In the genomic region with DNA sequence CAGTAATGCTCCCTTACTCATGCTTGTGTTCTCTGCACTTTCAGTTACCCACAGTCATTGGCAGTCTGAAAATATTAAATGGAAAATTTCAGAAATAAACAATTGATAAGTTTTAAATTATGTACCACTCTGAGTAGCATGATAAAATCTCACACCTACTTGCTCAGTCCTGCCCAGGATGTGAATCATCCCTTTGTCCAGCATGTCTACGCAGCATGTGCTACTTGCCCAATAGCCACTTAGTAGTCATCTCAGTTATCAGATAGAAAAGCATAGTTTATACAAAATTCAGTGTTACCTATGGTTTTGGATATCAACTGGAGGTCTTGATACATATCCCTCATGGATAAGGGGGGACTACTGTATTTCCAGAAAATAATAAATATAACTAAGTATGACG, we compare ENCODE assay signal across 23 cellular contexts.
A peak's percentile ranks its signal among the peaks of the same experiment; 100 is the strongest.
DNase-seq lines count a peak whose midpoint lies in the region; ATAC-seq and TF ChIP-seq lines count a peak whose summit lies in the region.
"Had no signal": no experiment of that assay in that cellular context is flagged by ENCODE, and none has a peak within 500 bp of the region (broad histone marks: within the 10 kb centered on the region; RNA-seq: fewer than 3 reads in every experiment).

No MANE protein-coding gene starts in this region.

- no peak for ATAC-seq in stimulated activated naive CD8-positive, alpha-beta T cell treated with anti-CD3 and anti-CD28 coated beads, Interleukin-15, Interleukin-2, amounts not matched to agents 100 U/mL and 50 U/mL, for 24 hours
- no peak for ATAC-seq in GM18520 (IDR thresholded peaks at IDR 0.05; ENCODE audit: unreplicated experiment)

- no peak for TF ChIP-seq CTCF in MCF 10A (IDR thresholded peaks at IDR 0.05; ENCODE audit: unreplicated experiment)
- no peak for TF ChIP-seq CTCF in breast epithelium (IDR thresholded peaks at IDR 0.05)
- TF ChIP-seq CTCF in RWPE1 (conservative IDR thresholded peaks at IDR 0.05; ENCODE audit: low read depth) = no peak
- TF ChIP-seq CTCF in epithelial cell of esophagus (IDR thresholded peaks at IDR 0.05; ENCODE audit: insufficient read depth, low read depth, low read length, missing control alignments) = no peak

- intact Hi-C loops in MCF 10A (cut with micrococcal nuclease) (no loop called here), breast epithelium (cut with DNase I; ENCODE audit: low total_unique reads) (no loop called here)

- H3K36me3 ChIP-seq in breast epithelium = no peaks in the 10 kb centered on the region
- H3K36me3 ChIP-seq: MG63, Peyer's patch had no signal

- H3K36me3 Mint-ChIP-seq in MCF 10A (ENCODE audit: insufficient read depth, unreplicated experiment) = no peaks in the 10 kb centered on the region
- no peaks in the 10 kb centered on the region for H3K36me3 Mint-ChIP-seq in activated CD4-positive, alpha-beta T cell treated with anti-CD3 and anti-CD28 coated beads, Interleukin-2, amount 10 ng/mL, durations not matched to agents 7 days and 5 days (ENCODE audit: low read depth)
- H3K36me3 Mint-ChIP-seq: CD14-positive monocyte had no signal

- no peaks in the 10 kb centered on the region for H3K27me3 Mint-ChIP-seq in MCF 10A (ENCODE audit: insufficient read depth, unreplicated experiment)
- no peaks in the 10 kb centered on the region for H3K27me3 Mint-ChIP-seq in activated CD4-positive, alpha-beta T cell treated with anti-CD3 and anti-CD28 coated beads, Interleukin-2, amount 10 ng/mL, durations not matched to agents 7 days and 5 days

- no peaks in the 10 kb centered on the region for H3K4me1 ChIP-seq in breast epithelium
- H3K4me1 ChIP-seq: Peyer's patch had no signal

- H3K4me1 Mint-ChIP-seq in MCF 10A (ENCODE audit: insufficient read depth, unreplicated experiment) = peaks cover 5% of the 10 kb centered on the region
- H3K4me1 Mint-ChIP-seq in activated CD4-positive, alpha-beta T cell treated with anti-CD3 and anti-CD28 coated beads, Interleukin-2, amount 10 ng/mL, durations not matched to agents 7 days and 5 days = no peaks in the 10 kb centered on the region
- H3K4me1 Mint-ChIP-seq: CD14-positive monocyte had no signal

- no peak for TF ChIP-seq POLR2A in breast epithelium (IDR thresholded peaks at IDR 0.05)

- no peaks in the 10 kb centered on the region for H3K27me3 ChIP-seq in breast epithelium
- H3K27me3 ChIP-seq: MG63, Peyer's patch had no signal

- H3K4me3 ChIP-seq in breast epithelium = no peak overlapping the region
- no peak overlapping the region for H3K4me3 ChIP-seq in epithelial cell of esophagus (ENCODE audit: low read length)
- H3K4me3 ChIP-seq: MG63, Peyer's patch had no signal

- DNase-seq in MCF 10A (ENCODE audit: unreplicated experiment) (peak; percentile 71), breast epithelium (ENCODE audit: low spot score in 2 of 2) (no peak), RWPE1 (ENCODE audit: low spot score) (peak; percentile 48), epithelial cell of esophagus (ENCODE audit: low read depth) (peak; percentile 93), NCI-H187 treated with DMSO at 0.1 percent for 48 hours (lab: John Stamatoyannopoulos, UW) (no peak)
- no peak for DNase-seq in activated CD4-positive, alpha-beta T cell treated with anti-CD3 and anti-CD28 coated beads, Interleukin-2, amount 10 ng/mL, durations not matched to agents 7 days and 5 days
- DNase-seq in stimulated activated naive CD8-positive, alpha-beta T cell treated with anti-CD3 and anti-CD28 coated beads, Interleukin-15, Interleukin-2, amounts not matched to agents 100 U/mL and 50 U/mL, for 24 hours = no peak
- DNase-seq: 8988T, GF-D8, H7, HFFc6, Karpas-422, MG63, NCI-H1048, NCI-H146, NCI-H2029 treated with DMSO at 0.1 percent for 48 hours, NCI-H226, NCI-H524, NCI-H774, Peyer's patch, Right ventricle myocardium superior had no signal

- no peak overlapping the region for H3K4me3 Mint-ChIP-seq in MCF 10A (ENCODE audit: unreplicated experiment)
- H3K4me3 Mint-ChIP-seq in activated CD4-positive, alpha-beta T cell treated with anti-CD3 and anti-CD28 coated beads, Interleukin-2, amount 10 ng/mL, durations not matched to agents 7 days and 5 days = no peak overlapping the region
- H3K4me3 Mint-ChIP-seq: CD14-positive monocyte, HFFc6 had no signal

- H3K9me3 ChIP-seq in breast epithelium = no peaks in the 10 kb centered on the region
- H3K9me3 ChIP-seq: MG63, Peyer's patch had no signal

- CTCF ChIA-PET in MCF 10A (lab: Yijun Ruan, JAX) (interaction anchor here (0.5 kb wide), 1 partner anchor 1997 kb away, joined by 3 read pairs; no protein-coding TSS in a partner anchor), RWPE1 (lab: Yijun Ruan, JAX) (interaction anchor here (0.6 kb wide), 1 partner anchor 934 kb away, joined by 4 read pairs; no protein-coding TSS in a partner anchor)
- CTCF ChIA-PET in activated CD4-positive, alpha-beta T cell treated with anti-CD3 and anti-CD28 coated beads, Interleukin-2, amount 10 ng/mL, durations not matched to agents 7 days and 5 days (lab: Charles Lee) = no interaction called here

- no TSS peak for BruUV-seq in MCF 10A (replicated peaks; lab: Mats Ljungman, UMichigan)

- no peak overlapping the region for H3K27ac Mint-ChIP-seq in MCF 10A (ENCODE audit: low read depth, unreplicated experiment)
- no peak overlapping the region for H3K27ac Mint-ChIP-seq in activated CD4-positive, alpha-beta T cell treated with anti-CD3 and anti-CD28 coated beads, Interleukin-2, amount 10 ng/mL, durations not matched to agents 7 days and 5 days
- H3K27ac Mint-ChIP-seq: CD14-positive monocyte, HFFc6 had no signal

- H3K27ac ChIP-seq in breast epithelium = no peak overlapping the region
- H3K27ac ChIP-seq in RWPE1 = no peak overlapping the region
- H3K27ac ChIP-seq: Peyer's patch had no signal

- no peaks in the 10 kb centered on the region for H3K9me3 Mint-ChIP-seq in MCF 10A (ENCODE audit: unreplicated experiment)
- peaks cover 3% of the 10 kb centered on the region for H3K9me3 Mint-ChIP-seq in activated CD4-positive, alpha-beta T cell treated with anti-CD3 and anti-CD28 coated beads, Interleukin-2, amount 10 ng/mL, durations not matched to agents 7 days and 5 days

- POLR2A ChIA-PET in MCF 10A (lab: Yijun Ruan, JAX) (no interaction called here), RWPE1 (lab: Yijun Ruan, JAX; ENCODE audit: low non-redundant PET) (no interaction called here)
- POLR2A ChIA-PET in activated CD4-positive, alpha-beta T cell treated with anti-CD3 and anti-CD28 coated beads, Interleukin-2, amount 10 ng/mL, durations not matched to agents 7 days and 5 days (lab: Charles Lee) = no interaction called here

Comparison
In these comparisons a context has a peak if more than half of its experiments do, and no peak if none do; other contexts are left out.
1. DNase-seq: peak in MCF 10A (single experiment), RWPE1 (single experiment) and epithelial cell of esophagus (single experiment); none in breast epithelium (0 of 2), activated CD4-positive, alpha-beta T cell treated with anti-CD3 and anti-CD28 coated beads, Interleukin-2, amount 10 ng/mL, durations not matched to agents 7 days and 5 days (single experiment), stimulated activated naive CD8-positive, alpha-beta T cell treated with anti-CD3 and anti-CD28 coated beads, Interleukin-15, Interleukin-2, amounts not matched to agents 100 U/mL and 50 U/mL, for 24 hours (single experiment) and NCI-H187 treated with DMSO at 0.1 percent for 48 hours (single experiment).